Comparison of ENCODE assay signal across 8 cellular contexts in genomic region chr1:40530735-40531380, GRCh38. TPM values are rescaled to one million over a fixed set of nuclear protein-coding genes. Genes with fewer than 3 reads are reported as not detected.
A peak's percentile ranks its signal among the peaks of the same experiment; 100 is the strongest.
DNase-seq lines count a peak whose midpoint lies in the region; ATAC-seq, FAIRE-seq and TF ChIP-seq lines count a peak whose summit lies in the region.

No MANE protein-coding gene starts in this region.

- H3K4me3 ChIP-seq in hepatocyte, result peak overlapping the region; percentile 54
- H3K4me3 ChIP-seq in small intestine (ENCODE audit: low read depth in 1 of 2, low read length in 2 of 2), result peak overlapping the region; percentile 41 to 70

- no peaks in the 10 kb centered on the region for H3K27me3 ChIP-seq in hepatocyte
- H3K27me3 ChIP-seq in small intestine (ENCODE audit: control insufficient read depth in 2 of 2, insufficient read depth in 2 of 2, low read length in 2 of 2), result no peaks in the 10 kb centered on the region

- H3K4me1 ChIP-seq in hepatocyte (ENCODE audit: insufficient read depth) (no peaks in the 10 kb centered on the region), small intestine (ENCODE audit: control insufficient read depth in 2 of 2, insufficient read depth in 1 of 2, low read depth in 1 of 2, low read length in 1 of 2) (no peaks in the 10 kb centered on the region)

- H3K36me3 ChIP-seq in hepatocyte (replicated peaks; ENCODE audit: insufficient read depth, low read depth) (no peaks in the 10 kb centered on the region), small intestine (ENCODE audit: control insufficient read depth in 2 of 2, insufficient read depth in 2 of 2, low read length in 2 of 2) (no peaks in the 10 kb centered on the region)

- WGBS in hepatocyte (ENCODE audit: low lambda C conversion rate, missing lambda C conversion rate), result 54% methylated on average over 5 of the region's 5 CpGs
- 25 to 35% (median 31%) methylated on average over 5 of the region's 5 CpGs for WGBS in small intestine, 3 donors

- H4K20me1 ChIP-seq in hepatocyte (ENCODE audit: insufficient read depth, poor library complexity, severe bottlenecking), result no peaks in the 10 kb centered on the region

- H3K9me3 Mint-ChIP-seq in activated T-helper 1 cell treated with anti-CD3 and anti-CD28 coated beads, Interleukin-12 subunit alpha, Interleukin-12 subunit beta, Interleukin-2, Interleukin-4 antibody, amounts not matched to agents 30 ng/mL and 10 ng/mL and 1 ng/mL, durations not matched to agents 14 hours and 24 hours and 36 hours, result peaks cover 25% of the 10 kb centered on the region

- peak overlapping the region; percentile 94 for H2AFZ ChIP-seq in hepatocyte

- FAIRE-seq in small intestine (lab: Jason Lieb, UNC) (no peak), frontal cortex (lab: Jason Lieb, UNC) (no peak)

- peak overlapping the region; percentile 97 for H3K4me3 Mint-ChIP-seq in activated T-helper 1 cell treated with anti-CD3 and anti-CD28 coated beads, Interleukin-12 subunit alpha, Interleukin-12 subunit beta, Interleukin-2, Interleukin-4 antibody, amounts not matched to agents 30 ng/mL and 10 ng/mL and 1 ng/mL, durations not matched to agents 14 hours and 24 hours and 36 hours

- peak overlapping the region; percentile 78 for H3K4me2 ChIP-seq in hepatocyte

- H3K27me3 Mint-ChIP-seq in activated T-helper 1 cell treated with anti-CD3 and anti-CD28 coated beads, Interleukin-12 subunit alpha, Interleukin-12 subunit beta, Interleukin-2, Interleukin-4 antibody, amounts not matched to agents 30 ng/mL and 10 ng/mL and 1 ng/mL, durations not matched to agents 14 hours and 24 hours and 36 hours (ENCODE audit: insufficient read depth), result peaks cover 2% of the 10 kb centered on the region

- DNase-seq in Daoy (ENCODE audit: low read depth) (peak; percentile 9), hepatocyte (ENCODE audit: low spot score) (no peak), small intestine (no peak), frontal cortex (ENCODE audit: low spot score in 2 of 2) (no peak), SW 1271 (lab: John Stamatoyannopoulos, UW) (no peak)
- no peak for DNase-seq in activated T-helper 1 cell treated with anti-CD3 and anti-CD28 coated beads, Interleukin-12 subunit alpha, Interleukin-12 subunit beta, Interleukin-2, Interleukin-4 antibody, amounts not matched to agents 30 ng/mL and 10 ng/mL and 1 ng/mL, durations not matched to agents 14 hours and 24 hours and 36 hours (ENCODE audit: low spot score)
- DNase-seq in stimulated activated CD4-positive, alpha-beta T cell treated with anti-CD3 and anti-CD28 coated beads, Interleukin-15, amount 100 ng/mL, for 24 hours, result no peak

- peak; percentile 5 for ATAC-seq in HG02678 (IDR thresholded peaks at IDR 0.05; ENCODE audit: unreplicated experiment)

- no peaks in the 10 kb centered on the region for H3K9me2 ChIP-seq in hepatocyte (replicated peaks; ENCODE audit: insufficient read depth)

- TF ChIP-seq CTCF in hepatocyte (IDR thresholded peaks at IDR 0.05; ENCODE audit: poor library complexity), result no peak

- H3K36me3 Mint-ChIP-seq in activated T-helper 1 cell treated with anti-CD3 and anti-CD28 coated beads, Interleukin-12 subunit alpha, Interleukin-12 subunit beta, Interleukin-2, Interleukin-4 antibody, amounts not matched to agents 30 ng/mL and 10 ng/mL and 1 ng/mL, durations not matched to agents 14 hours and 24 hours and 36 hours (ENCODE audit: low read depth), result peaks cover 26% of the 10 kb centered on the region

- peak overlapping the region; percentile 87 for H3K27ac ChIP-seq in hepatocyte
- H3K27ac ChIP-seq in small intestine (ENCODE audit: low read depth in 1 of 2, low read length in 1 of 2), result peak overlapping the region; percentile 39 to 83

- peaks cover 26% of the 10 kb centered on the region for H3K4me1 Mint-ChIP-seq in activated T-helper 1 cell treated with anti-CD3 and anti-CD28 coated beads, Interleukin-12 subunit alpha, Interleukin-12 subunit beta, Interleukin-2, Interleukin-4 antibody, amounts not matched to agents 30 ng/mL and 10 ng/mL and 1 ng/mL, durations not matched to agents 14 hours and 24 hours and 36 hours (ENCODE audit: low read depth)

- peak overlapping the region; percentile 88 for H3K27ac Mint-ChIP-seq in activated T-helper 1 cell treated with anti-CD3 and anti-CD28 coated beads, Interleukin-12 subunit alpha, Interleukin-12 subunit beta, Interleukin-2, Interleukin-4 antibody, amounts not matched to agents 30 ng/mL and 10 ng/mL and 1 ng/mL, durations not matched to agents 14 hours and 24 hours and 36 hours

- intact Hi-C loops in activated T-helper 1 cell treated with anti-CD3 and anti-CD28 coated beads, Interleukin-12 subunit alpha, Interleukin-12 subunit beta, Interleukin-2, Interleukin-4 antibody, amounts not matched to agents 30 ng/mL and 10 ng/mL and 1 ng/mL, durations not matched to agents 14 hours and 24 hours and 36 hours (cut with micrococcal nuclease), result loop anchor here (1.0 to 10.0 kb wide), 5 partner anchors 23 to 334 kb away; partner anchors contain the start of genes CITED4, EXO5, ZFP69 and ZMPSTE24

- no peaks in the 10 kb centered on the region for H3K79me2 ChIP-seq in hepatocyte

- H3K9me3 ChIP-seq in hepatocyte (ENCODE audit: low read depth), result no peaks in the 10 kb centered on the region
- H3K9me3 ChIP-seq in small intestine (ENCODE audit: control insufficient read depth, low read depth), result no peaks in the 10 kb centered on the region

RNA-seq across cellular contexts. Expression of gene ZNF684, which starts 0.6 kb away (rescaled TPM):
- 8.6 and 8.7 TPM in 2 replicates for total RNA-seq in Daoy (2014; rRNA removed; shearing (Covaris generic))
- 4.9 and 6.0 TPM in 2 replicates for total RNA-seq in activated T-helper 1 cell treated with anti-CD3 and anti-CD28 coated beads, Interleukin-12 subunit alpha, Interleukin-12 subunit beta, Interleukin-2, Interleukin-4 antibody, amounts not matched to agents 30 ng/mL and 10 ng/mL and 1 ng/mL, durations not matched to agents 14 hours and 24 hours and 36 hours
- total RNA-seq in hepatocyte (5.3 and 9.6 TPM in 2 replicates), frontal cortex (7.7 TPM)
- polyA plus RNA-seq in hepatocyte (1.8 and 3.3 TPM in 2 replicates), small intestine (1 to 10 TPM; 2.2 to 2.7 (median 2.2) TPM)

RNA-seq across cellular contexts. Expression of gene EXO5, which starts 22.3 kb away (rescaled TPM):
- total RNA-seq in Daoy (2014; rRNA removed; shearing (Covaris generic)), result 2.1 and 8.3 TPM in 2 replicates
- 18.2 and 18.3 TPM in 2 replicates for total RNA-seq in activated T-helper 1 cell treated with anti-CD3 and anti-CD28 coated beads, Interleukin-12 subunit alpha, Interleukin-12 subunit beta, Interleukin-2, Interleukin-4 antibody, amounts not matched to agents 30 ng/mL and 10 ng/mL and 1 ng/mL, durations not matched to agents 14 hours and 24 hours and 36 hours
- total RNA-seq in hepatocyte (8.9 and 13.2 TPM in 2 replicates), frontal cortex (28.5 TPM)
- polyA plus RNA-seq in hepatocyte (4.3 and 7.8 TPM in 2 replicates), small intestine (1 to 10 TPM; 4.1 to 6.0 (median 5.9) TPM)

RNA-seq across cellular contexts. Expression of gene ZFP69, which starts 53.8 kb away (rescaled TPM):
- total RNA-seq in Daoy (2014; rRNA removed; shearing (Covaris generic)), result 5.3 and 9.3 TPM in 2 replicates
- 3.9 and 4.0 TPM in 2 replicates for total RNA-seq in activated T-helper 1 cell treated with anti-CD3 and anti-CD28 coated beads, Interleukin-12 subunit alpha, Interleukin-12 subunit beta, Interleukin-2, Interleukin-4 antibody, amounts not matched to agents 30 ng/mL and 10 ng/mL and 1 ng/mL, durations not matched to agents 14 hours and 24 hours and 36 hours
- total RNA-seq in hepatocyte, result 2.1 and 2.3 TPM in 2 replicates
- 1.3 and 1.4 TPM in 2 replicates for polyA plus RNA-seq in hepatocyte
- 1 to 10 TPM in 2 of 3 donors, under 1 TPM in 1; 0.81 to 2.5 (median 1.6) TPM for polyA plus RNA-seq in small intestine
- 19.2 TPM for total RNA-seq in frontal cortex
